ENCODE assay signal across 20 cellular contexts in the genomic region with DNA sequence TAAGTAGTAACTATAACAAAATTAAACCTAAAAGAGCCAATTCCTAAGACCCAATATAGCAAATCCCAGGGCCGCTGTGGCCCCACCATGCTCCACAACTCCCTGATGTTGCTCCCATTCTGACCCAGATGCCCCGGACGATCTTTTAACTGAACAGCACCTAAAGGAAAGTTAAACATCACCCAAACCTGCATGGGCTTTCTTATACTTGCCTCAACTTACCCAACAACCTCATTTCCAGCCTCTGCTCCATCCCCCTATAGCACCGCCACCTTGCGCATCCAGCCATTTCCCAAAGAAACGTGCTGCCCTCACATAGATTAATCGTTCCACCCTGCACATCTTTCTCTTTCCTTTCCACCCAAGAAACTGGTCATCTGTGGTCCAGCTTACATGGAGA. TPM values are rescaled to one million over a fixed set of nuclear protein-coding genes. Genes with fewer than 3 reads are reported as not detected.
DNase-seq lines count a peak whose midpoint lies in the region; ATAC-seq, FAIRE-seq and TF ChIP-seq lines count a peak whose summit lies in the region.
"Had no signal": no experiment of that assay in that cellular context is flagged by ENCODE, and none has a peak within 500 bp of the region (broad histone marks: within the 10 kb centered on the region; RNA-seq: fewer than 3 reads in every experiment).

No MANE protein-coding gene starts in this region.

- FAIRE-seq in kidney (lab: Jason Lieb, UNC): no peak
- FAIRE-seq: A204.1, D721Med, GM12892, H54 had no signal

- ATAC-seq in GM19035 (IDR thresholded peaks at IDR 0.05; ENCODE audit: unreplicated experiment) (no peak), mucosa of descending colon (no peak), GM18502 (IDR thresholded peaks at IDR 0.05; ENCODE audit: poor library complexity, unreplicated experiment) (no peak), T-helper 17 cell (no peak)

- H3K9me3 ChIP-seq in kidney (ENCODE audit: control insufficient read depth in 1 of 2, low read length in 2 of 2) (peaks cover 3 to 33% of the 10 kb centered on the region in 2 donors), spleen (peaks cover 0 to 96% (median 64%) of the 10 kb centered on the region in 8 donors), mucosa of descending colon (peaks cover 44% of the 10 kb centered on the region), T-helper 17 cell (ENCODE audit: control insufficient read depth, low read length, poor library complexity, severe bottlenecking) (peaks cover 3% of the 10 kb centered on the region)
- H3K9me3 ChIP-seq: BE2C had no signal

- no peak overlapping the region for H3K4me3 Mint-ChIP-seq in T-helper 17 cell
- H3K4me3 Mint-ChIP-seq: CD4-positive, alpha-beta memory T cell had no signal

- TF ChIP-seq CTCF in kidney (IDR thresholded peaks at IDR 0.05; ENCODE audit: borderline replicate concordance, extremely low read depth, insufficient read depth) (no peak), spleen (IDR thresholded peaks at IDR 0.05 in 8 of 11, conservative IDR thresholded peaks at IDR 0.05 in 3 of 11) (no peak), mucosa of descending colon (IDR thresholded peaks at IDR 0.05) (no peak)

- H3K9ac ChIP-seq in kidney (ENCODE audit: low read length in 2 of 2): no peak overlapping the region
- H3K9ac ChIP-seq: GM23248 had no signal

- no peaks in the 10 kb centered on the region for H3K36me3 Mint-ChIP-seq in T-helper 17 cell (ENCODE audit: low read depth)

- no peaks in the 10 kb centered on the region for H3K4me1 ChIP-seq in kidney (ENCODE audit: control insufficient read depth in 1 of 2, insufficient read depth in 1 of 2, low read depth in 1 of 2, low read length in 2 of 2)
- no peaks in the 10 kb centered on the region for H3K4me1 ChIP-seq in spleen
- H3K4me1 ChIP-seq in mucosa of descending colon (ENCODE audit: low read depth): no peaks in the 10 kb centered on the region
- H3K4me1 ChIP-seq: BE2C had no signal

- H3K27ac Mint-ChIP-seq in T-helper 17 cell: no peak overlapping the region

- H3K4me3 ChIP-seq in kidney (ENCODE audit: low read length in 2 of 2): no peak overlapping the region
- H3K4me3 ChIP-seq in spleen: no peak overlapping the region
- no peak overlapping the region for H3K4me3 ChIP-seq in mucosa of descending colon
- H3K4me3 ChIP-seq: GM23248 had no signal

- no peak for TF ChIP-seq POLR2A in spleen (IDR thresholded peaks at IDR 0.05)

- intact Hi-C loops in kidney (cut with DNase I) (no loop called here), spleen (cut with DNase I; ENCODE audit: low total_unique reads) (no loop called here), mucosa of descending colon (cut with DNase I, micrococcal nuclease) (no loop called here)

- no peaks in the 10 kb centered on the region for H3K27me3 Mint-ChIP-seq in T-helper 17 cell
- H3K27me3 Mint-ChIP-seq: CD4-positive, alpha-beta memory T cell had no signal

- no peaks in the 10 kb centered on the region for H3K27me3 ChIP-seq in spleen (replicated peaks in 1 of 7)
- H3K27me3 ChIP-seq: BE2C had no signal

- WGBS in spleen, 5 donors: 92 to 95% (median 94%) methylated on average over 7 of the region's 7 CpGs

- no peaks in the 10 kb centered on the region for H3K4me1 Mint-ChIP-seq in T-helper 17 cell
- H3K4me1 Mint-ChIP-seq: CD4-positive, alpha-beta memory T cell had no signal

- H3K36me3 ChIP-seq in kidney (ENCODE audit: control insufficient read depth in 1 of 2, insufficient read depth in 2 of 2, low read length in 2 of 2) (no peaks in the 10 kb centered on the region), spleen (peaks cover 0 to 56% (median 3%) of the 10 kb centered on the region in 6 donors), mucosa of descending colon (ENCODE audit: low read depth) (no peaks in the 10 kb centered on the region)
- H3K36me3 ChIP-seq: BE2C had no signal

- H3K27ac ChIP-seq in kidney (ENCODE audit: low read depth in 2 of 2, low read length in 2 of 2) (no peak overlapping the region), spleen (no peak overlapping the region)
- H3K27ac ChIP-seq: C4-2B, GM23248 had no signal

- DNase-seq in AG08396 (ENCODE audit: low spot score): peak; percentile 3
- DNase-seq in HuH-7.5 (ENCODE audit: low spot score): peak; percentile 1
- peak; percentile 34 for DNase-seq in kidney
- DNase-seq in spleen: peak; percentile 14
- no peak for DNase-seq in mucosa of descending colon
- DNase-seq in T-helper 17 cell: no peak
- DNase-seq: BE2C; CD4-positive, alpha-beta memory T cell; DMS153; DND-41; GDM1; GM23248; IMR-90 had no signal

RNA-seq across cellular contexts. Expression of a gene that starts 54.6 kb away (rescaled TPM):
- total RNA-seq in kidney (6.9 TPM), spleen (1 to 10 TPM; 5.6 to 8.5 (median 7.3) TPM), mucosa of descending colon (1 to 10 TPM; 1.6 to 9.1 (median 1.7) TPM), T-helper 17 cell (1 to 10 TPM; 3.6 to 4.1 TPM)
- polyA plus RNA-seq in kidney (ENCODE audit: insufficient read depth, low read depth, low replicate concordance) (1.3 TPM), spleen (1 to 10 TPM; 1.3 to 2.0 (median 1.9) TPM)

Comparison
In these comparisons a context has a peak if more than half of its experiments do, and no peak if none do; other contexts are left out.
1. DNase-seq: peak in AG08396 (single experiment), HuH-7.5 (single experiment), kidney (single experiment) and spleen (single experiment); none in mucosa of descending colon (0 of 3) and T-helper 17 cell (0 of 3).